In genomic region chr1:32186491-32186890, GRCh38 we compare ENCODE assay signal across 21 cellular contexts. TPM values are rescaled to one million over a fixed set of nuclear protein-coding genes. Genes with fewer than 3 reads are reported as not detected.
DNase-seq lines count a peak whose midpoint lies in the region; ATAC-seq and TF ChIP-seq lines count a peak whose summit lies in the region.
"Had no signal": no experiment of that assay in that cellular context is flagged by ENCODE, and none has a peak within 500 bp of the region (broad histone marks: within the 10 kb centered on the region; RNA-seq: fewer than 3 reads in every experiment).

No MANE protein-coding gene starts in this region.

- no peak for TF ChIP-seq POLR2A in erythroblast (IDR thresholded peaks at IDR 0.05; ENCODE audit: low read length)

- H3K4me1 Mint-ChIP-seq in activated CD4-positive, alpha-beta T cell treated with anti-CD3 and anti-CD28 coated beads for 36 hours, result peaks cover 44% of the 10 kb centered on the region
- peaks cover 15% of the 10 kb centered on the region for H3K4me1 Mint-ChIP-seq in GM23338
- peaks cover 51% of the 10 kb centered on the region for H3K4me1 Mint-ChIP-seq in activated CD4-positive, alpha-beta memory T cell treated with anti-CD3 and anti-CD28 coated beads, Interleukin-2, amount 10 ng/mL, durations not matched to agents 7 days and 5 days

- H3K4me1 ChIP-seq in GM23338 (ENCODE audit: insufficient read depth), result peaks cover 4% of the 10 kb centered on the region

- peak overlapping the region; percentile 61 for H3K27ac ChIP-seq in GM23338 (ENCODE audit: low read depth)
- H3K27ac ChIP-seq: C4-2B had no signal

- no peak overlapping the region for H3K4me3 ChIP-seq in GM23338

- no peaks in the 10 kb centered on the region for H3K9me2 ChIP-seq in GM23338 (ENCODE audit: insufficient read depth)
- H3K9me2 ChIP-seq: SK-N-SH had no signal

- peak overlapping the region; percentile 92 for H3K27ac Mint-ChIP-seq in activated CD4-positive, alpha-beta T cell treated with anti-CD3 and anti-CD28 coated beads for 36 hours
- H3K27ac Mint-ChIP-seq in GM23338, result peak overlapping the region; percentile 95
- peak overlapping the region; percentile 86 for H3K27ac Mint-ChIP-seq in activated CD4-positive, alpha-beta memory T cell treated with anti-CD3 and anti-CD28 coated beads, Interleukin-2, amount 10 ng/mL, durations not matched to agents 7 days and 5 days
- H3K27ac Mint-ChIP-seq: stimulated activated memory B cell treated with anti-CD40 and anti-IgM and Interleukin-4, amounts not matched to agents 10 μg/mL and 1 μg/mL and 100 μg/mL, for 72 hours had no signal

- no peak overlapping the region for H3K4me2 ChIP-seq in GM23338
- H3K4me2 ChIP-seq: SK-N-SH had no signal

- CTCF ChIA-PET in activated CD4-positive, alpha-beta T cell treated with anti-CD3 and anti-CD28 coated beads for 36 hours (lab: Charles Lee), result interaction anchor here (0.6 to 0.9 kb wide), 2 partner anchors 77 to 246 kb away, joined by 3 read pairs; no protein-coding TSS in a partner anchor
- CTCF ChIA-PET in activated CD4-positive, alpha-beta memory T cell treated with anti-CD3 and anti-CD28 coated beads, Interleukin-2, amount 10 ng/mL, durations not matched to agents 7 days and 5 days (lab: Charles Lee), result interaction anchor here (0.6 kb wide), 1 partner anchor 32 kb away, joined by 3 read pairs; no protein-coding TSS in a partner anchor

- H3K27me3 Mint-ChIP-seq in activated CD4-positive, alpha-beta T cell treated with anti-CD3 and anti-CD28 coated beads for 36 hours, result no peaks in the 10 kb centered on the region
- peaks cover 5% of the 10 kb centered on the region for H3K27me3 Mint-ChIP-seq in GM23338 (ENCODE audit: insufficient read depth, low read depth, poor library complexity)
- H3K27me3 Mint-ChIP-seq in activated CD4-positive, alpha-beta memory T cell treated with anti-CD3 and anti-CD28 coated beads, Interleukin-2, amount 10 ng/mL, durations not matched to agents 7 days and 5 days, result no peaks in the 10 kb centered on the region
- H3K27me3 Mint-ChIP-seq: stimulated activated memory B cell treated with anti-CD40 and anti-IgM and Interleukin-4, amounts not matched to agents 10 μg/mL and 1 μg/mL and 100 μg/mL, for 72 hours had no signal

- H3K36me3 ChIP-seq in GM23338 (ENCODE audit: insufficient read depth), result peaks cover 60% of the 10 kb centered on the region

- peaks cover 5% of the 10 kb centered on the region for H3F3A ChIP-seq in GM23338 (replicated peaks; ENCODE audit: low read depth)

- POLR2A ChIA-PET in activated CD4-positive, alpha-beta T cell treated with anti-CD3 and anti-CD28 coated beads for 36 hours (lab: Charles Lee), result interaction anchor here (0.5 to 0.6 kb wide), 2 partner anchors 19 to 844 kb away, joined by 3 to 5 read pairs; partner anchors contain the start of gene IQCC
- POLR2A ChIA-PET in activated CD4-positive, alpha-beta memory T cell treated with anti-CD3 and anti-CD28 coated beads, Interleukin-2, amount 10 ng/mL, durations not matched to agents 7 days and 5 days (lab: Charles Lee), result interaction anchor here (0.7 kb wide), 1 partner anchor 9 kb away, joined by 6 read pairs; no protein-coding TSS in a partner anchor

- H3K9me3 Mint-ChIP-seq in activated CD4-positive, alpha-beta T cell treated with anti-CD3 and anti-CD28 coated beads for 36 hours (ENCODE audit: low read depth), result no peaks in the 10 kb centered on the region
- no peaks in the 10 kb centered on the region for H3K9me3 Mint-ChIP-seq in GM23338
- H3K9me3 Mint-ChIP-seq in activated CD4-positive, alpha-beta memory T cell treated with anti-CD3 and anti-CD28 coated beads, Interleukin-2, amount 10 ng/mL, durations not matched to agents 7 days and 5 days, result no peaks in the 10 kb centered on the region
- H3K9me3 Mint-ChIP-seq: stimulated activated memory B cell treated with anti-CD40 and anti-IgM and Interleukin-4, amounts not matched to agents 10 μg/mL and 1 μg/mL and 100 μg/mL, for 72 hours had no signal

- peaks cover 55% of the 10 kb centered on the region for H3K79me2 ChIP-seq in GM23338 (replicated peaks; ENCODE audit: insufficient read depth)

- ATAC-seq in activated CD4-positive, alpha-beta T cell treated with anti-CD3 and anti-CD28 coated beads for 36 hours, result no peak
- ATAC-seq in GM23338, result no peak
- no peak for ATAC-seq in HG02678 (IDR thresholded peaks at IDR 0.05; ENCODE audit: unreplicated experiment)
- ATAC-seq: left ventricle myocardium superior; stimulated activated memory B cell treated with anti-CD40 and anti-IgM and Interleukin-4, amounts not matched to agents 10 μg/mL and 1 μg/mL and 100 μg/mL, for 72 hours had no signal

- no peak for DNase-seq in activated CD4-positive, alpha-beta T cell treated with anti-CD3 and anti-CD28 coated beads for 36 hours
- no peak for DNase-seq in activated CD4-positive, alpha-beta T cell treated with anti-CD3 and anti-CD28 coated beads for 48 hours
- DNase-seq in GM23338 (ENCODE audit: low spot score), result no peak
- no peak for DNase-seq in activated CD4-positive, alpha-beta memory T cell treated with anti-CD3 and anti-CD28 coated beads, Interleukin-2, amount 10 ng/mL, durations not matched to agents 7 days and 5 days
- peak; percentile 21 to 34 for DNase-seq in erythroblast (lab: John Stamatoyannopoulos, UW)
- no peak for DNase-seq in iPS-NIHi7 (ENCODE audit: extremely low spot score)
- DNase-seq in NK-92 (lab: John Stamatoyannopoulos, UW; ENCODE audit: unreplicated experiment), result no peak
- DNase-seq: amniotic stem cell, DMS153, left ventricle myocardium superior, MV-4-11, NCI-H2029 treated with DMSO at 0.1 percent for 48 hours, NCI-H524 treated with DMSO at 0.1 percent for 48 hours, SK-N-SH had no signal

- H3K4me3 Mint-ChIP-seq in activated CD4-positive, alpha-beta T cell treated with anti-CD3 and anti-CD28 coated beads for 36 hours, result peak overlapping the region; percentile 17
- no peak overlapping the region for H3K4me3 Mint-ChIP-seq in GM23338
- peak overlapping the region; percentile 38 for H3K4me3 Mint-ChIP-seq in activated CD4-positive, alpha-beta memory T cell treated with anti-CD3 and anti-CD28 coated beads, Interleukin-2, amount 10 ng/mL, durations not matched to agents 7 days and 5 days
- H3K4me3 Mint-ChIP-seq: stimulated activated memory B cell treated with anti-CD40 and anti-IgM and Interleukin-4, amounts not matched to agents 10 μg/mL and 1 μg/mL and 100 μg/mL, for 72 hours had no signal

- no peaks in the 10 kb centered on the region for H3K27me3 ChIP-seq in GM23338 (ENCODE audit: insufficient read depth)

- no peak for TF ChIP-seq CTCF in GM23338 (conservative IDR thresholded peaks at IDR 0.05; ENCODE audit: low read depth in 2 of 2)

- intact Hi-C loops in activated CD4-positive, alpha-beta T cell treated with anti-CD3 and anti-CD28 coated beads for 36 hours (cut with DNase I, micrococcal nuclease), result no loop called here

- H2AFZ ChIP-seq in GM23338, result no peak overlapping the region

- peaks cover 73% of the 10 kb centered on the region for H3K36me3 Mint-ChIP-seq in activated CD4-positive, alpha-beta T cell treated with anti-CD3 and anti-CD28 coated beads for 36 hours (ENCODE audit: low read depth)
- peaks cover 92% of the 10 kb centered on the region for H3K36me3 Mint-ChIP-seq in GM23338 (ENCODE audit: low read depth)
- H3K36me3 Mint-ChIP-seq in activated CD4-positive, alpha-beta memory T cell treated with anti-CD3 and anti-CD28 coated beads, Interleukin-2, amount 10 ng/mL, durations not matched to agents 7 days and 5 days (ENCODE audit: low read depth), result peaks cover 84% of the 10 kb centered on the region

- peaks cover 42% of the 10 kb centered on the region for H4K20me1 ChIP-seq in GM23338 (replicated peaks; ENCODE audit: insufficient read depth)

TF ChIP-seq in GM23338, 12 proteins besides CTCF, POLR2A, EP300 and RAD21 (continues in another document):
- TF ChIP-seq POLR2AphosphoS5 (IDR thresholded peaks at IDR 0.05; ENCODE audit: low read depth) (no peak), JUNB (IDR thresholded peaks at IDR 0.05; ENCODE audit: unreplicated experiment) (no peak)

RNA-seq across cellular contexts. Expression of gene TXLNA, which starts 7.0 kb away (rescaled TPM):
- 10 to 100 TPM; 79.5 to 79.7 TPM for total RNA-seq in activated CD4-positive, alpha-beta T cell treated with anti-CD3 and anti-CD28 coated beads for 36 hours
- 45.2 and 52.1 TPM in 2 replicates for total RNA-seq in GM23338 (2014; rRNA removed; shearing (Covaris generic))
- 13.2 and 15.2 TPM in 2 replicates for polyA plus RNA-seq in GM23338 (2016; fragmentation: Nextera tagmentation; extraction: Ambion mirVana)
- total RNA-seq in activated CD4-positive, alpha-beta memory T cell treated with anti-CD3 and anti-CD28 coated beads, Interleukin-2, amount 10 ng/mL, durations not matched to agents 7 days and 5 days, result 10 to 100 TPM; 79.8 to 81.2 TPM

RNA-seq across cellular contexts. Expression of gene CCDC28B, which starts 13.9 kb away (rescaled TPM):
- 10 to 100 TPM; 13.0 to 19.3 TPM for total RNA-seq in activated CD4-positive, alpha-beta T cell treated with anti-CD3 and anti-CD28 coated beads for 36 hours
- 8.6 and 8.7 TPM in 2 replicates for total RNA-seq in GM23338 (2014; rRNA removed; shearing (Covaris generic))
- 35.2 and 39.7 TPM in 2 replicates for polyA plus RNA-seq in GM23338 (2016; fragmentation: Nextera tagmentation; extraction: Ambion mirVana)
- total RNA-seq in activated CD4-positive, alpha-beta memory T cell treated with anti-CD3 and anti-CD28 coated beads, Interleukin-2, amount 10 ng/mL, durations not matched to agents 7 days and 5 days, result 10 to 100 TPM; 20.2 to 23.5 TPM

RNA-seq across cellular contexts. Expression of gene IQCC, which starts 19.0 kb away (rescaled TPM):
- total RNA-seq in activated CD4-positive, alpha-beta T cell treated with anti-CD3 and anti-CD28 coated beads for 36 hours, result 1 to 10 TPM; 4.4 to 5.0 TPM
- 3.5 and 3.8 TPM in 2 replicates for total RNA-seq in GM23338 (2014; rRNA removed; shearing (Covaris generic))
- polyA plus RNA-seq in GM23338 (2016; fragmentation: Nextera tagmentation; extraction: Ambion mirVana), result 1.7 and 2.5 TPM in 2 replicates
- 1 to 10 TPM; 3.7 to 3.8 TPM for total RNA-seq in activated CD4-positive, alpha-beta memory T cell treated with anti-CD3 and anti-CD28 coated beads, Interleukin-2, amount 10 ng/mL, durations not matched to agents 7 days and 5 days

RNA-seq across cellular contexts. Expression of gene DCDC2B, which starts 22.4 kb away (rescaled TPM):
- total RNA-seq in activated CD4-positive, alpha-beta T cell treated with anti-CD3 and anti-CD28 coated beads for 36 hours, result not detected
- total RNA-seq in GM23338 (2014; rRNA removed; shearing (Covaris generic)), result not detected in 2 replicates
- 0.21 and 0.42 TPM in 2 replicates for polyA plus RNA-seq in GM23338 (2016; fragmentation: Nextera tagmentation; extraction: Ambion mirVana)
- total RNA-seq in activated CD4-positive, alpha-beta memory T cell treated with anti-CD3 and anti-CD28 coated beads, Interleukin-2, amount 10 ng/mL, durations not matched to agents 7 days and 5 days, result under 1 TPM in 1 of 2 experiments, not detected in 1; 0.13 TPM
- total RNA-seq: A172, fibroblast of villous mesenchyme, left ventricle myocardium superior, posterior vena cava, ureter had no signal
- polyA plus RNA-seq: SK-N-SH had no signal

RNA-seq across cellular contexts. Expression of gene TMEM234, which starts 35.7 kb away (rescaled TPM):
- total RNA-seq in activated CD4-positive, alpha-beta T cell treated with anti-CD3 and anti-CD28 coated beads for 36 hours, result 1 to 10 TPM; 7.3 to 8.2 TPM
- 4.7 and 7.7 TPM in 2 replicates for total RNA-seq in GM23338 (2014; rRNA removed; shearing (Covaris generic))
- polyA plus RNA-seq in GM23338 (2016; fragmentation: Nextera tagmentation; extraction: Ambion mirVana), result 8.1 and 8.2 TPM in 2 replicates
- 10 to 100 TPM; 15.3 to 16.4 TPM for total RNA-seq in activated CD4-positive, alpha-beta memory T cell treated with anti-CD3 and anti-CD28 coated beads, Interleukin-2, amount 10 ng/mL, durations not matched to agents 7 days and 5 days

Comparison
In these comparisons a context has a peak if more than half of its experiments do, and no peak if none do; other contexts are left out.
1. DNase-seq: peak in erythroblast (2 of 2); none in activated CD4-positive, alpha-beta T cell treated with anti-CD3 and anti-CD28 coated beads for 36 hours (single experiment), activated CD4-positive, alpha-beta T cell treated with anti-CD3 and anti-CD28 coated beads for 48 hours (single experiment), GM23338 (single experiment), activated CD4-positive, alpha-beta memory T cell treated with anti-CD3 and anti-CD28 coated beads, Interleukin-2, amount 10 ng/mL, durations not matched to agents 7 days and 5 days (single experiment), iPS-NIHi7 (single experiment) and NK-92 (single experiment).
2. Peak in every context shown above with its lines, with median percentiles within 50 percentile points of each other: H3K27ac Mint-ChIP-seq.